Comparison of ENCODE assay signal across 16 cellular contexts in the genomic region with DNA sequence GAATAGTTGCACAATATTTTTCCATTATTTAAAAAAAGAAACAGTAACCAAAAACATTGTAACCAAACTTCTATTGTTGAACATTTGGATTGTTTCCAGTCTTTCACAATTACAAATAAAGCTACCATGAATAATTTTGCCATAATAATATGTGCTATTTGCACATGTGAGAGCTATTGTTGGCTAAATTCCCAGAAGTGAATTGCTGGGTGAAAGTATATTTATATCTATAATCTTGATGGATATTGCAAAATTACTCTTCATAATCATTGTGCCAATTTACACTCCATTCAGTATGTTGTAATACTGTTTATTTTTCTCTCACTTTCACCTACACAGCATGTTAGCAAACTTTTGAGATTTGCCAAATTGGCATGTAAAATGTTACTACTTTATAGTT. TPM values are rescaled to one million over a fixed set of nuclear protein-coding genes. Genes with fewer than 3 reads are reported as not detected.
DNase-seq lines count a peak whose midpoint lies in the region; ATAC-seq and TF ChIP-seq lines count a peak whose summit lies in the region.
"Had no signal": no experiment of that assay in that cellular context is flagged by ENCODE, and none has a peak within 500 bp of the region (broad histone marks: within the 10 kb centered on the region; RNA-seq: fewer than 3 reads in every experiment).

No MANE protein-coding gene starts in this region.

- BruUV-seq in IMR-90 (replicated peaks; lab: Mats Ljungman, UMichigan): no TSS peak

- H3K4me3 ChIP-seq in IMR-90 (ENCODE audit: insufficient read depth, low read depth, low read length) (no peak overlapping the region), adipocyte (ENCODE audit: low read length) (no peak overlapping the region), left lung (no peak overlapping the region)
- H3K4me3 ChIP-seq: colonic mucosa, skin epidermis had no signal

- H3K36me3 ChIP-seq in IMR-90 (ENCODE audit: control insufficient read depth, insufficient read depth, low read length) (no peaks in the 10 kb centered on the region), adipocyte (ENCODE audit: control insufficient read depth, insufficient read depth, low read length, severe bottlenecking) (no peaks in the 10 kb centered on the region), left lung (no peaks in the 10 kb centered on the region)
- H3K36me3 ChIP-seq: colonic mucosa, neutrophil had no signal

- TF ChIP-seq POLR2A in IMR-90 (IDR thresholded peaks at IDR 0.05; ENCODE audit: low read depth, low read length) (no peak), erythroblast (IDR thresholded peaks at IDR 0.05; ENCODE audit: low read length) (no peak)

- H2AK9ac ChIP-seq in IMR-90 (replicated peaks; ENCODE audit: low read depth, low read length, poor library complexity): no peak overlapping the region

- H3K27ac ChIP-seq in IMR-90 (ENCODE audit: insufficient read depth, low read length): no peak overlapping the region
- no peak overlapping the region for H3K27ac ChIP-seq in left lung
- H3K27ac ChIP-seq: colonic mucosa, neutrophil, skin epidermis had no signal

- no peak overlapping the region for H2AFZ ChIP-seq in IMR-90 (replicated peaks; ENCODE audit: low read length, poor library complexity)

- H2BK20ac ChIP-seq in IMR-90 (ENCODE audit: low read depth, low read length): no peak overlapping the region

- H3K27me3 ChIP-seq in IMR-90 (ENCODE audit: control insufficient read depth, insufficient read depth, low read length): no peaks in the 10 kb centered on the region
- no peaks in the 10 kb centered on the region for H3K27me3 ChIP-seq in adipocyte (replicated peaks; ENCODE audit: control insufficient read depth, insufficient read depth, low read length)
- no peaks in the 10 kb centered on the region for H3K27me3 ChIP-seq in left lung
- H3K27me3 ChIP-seq: colonic mucosa, neutrophil had no signal

- no peak overlapping the region for H2BK120ac ChIP-seq in IMR-90 (ENCODE audit: low read depth, low read length)

- no peaks in the 10 kb centered on the region for H3K79me1 ChIP-seq in IMR-90 (ENCODE audit: low read depth in 1 of 2, low read length in 2 of 2)

- no peak overlapping the region for H3K4me2 ChIP-seq in IMR-90 (ENCODE audit: low read depth, low read length)

- no peak overlapping the region for H3K23ac ChIP-seq in IMR-90 (ENCODE audit: low read depth, low read length)

- H3K9ac ChIP-seq in IMR-90 (ENCODE audit: low read depth, low read length) (no peak overlapping the region), adipocyte (ENCODE audit: low read length) (no peak overlapping the region)

- H4K8ac ChIP-seq in IMR-90 (ENCODE audit: low read depth in 2 of 2, low read length in 2 of 2): no peak overlapping the region

- no peak for TF ChIP-seq RAD21 in IMR-90 (IDR thresholded peaks at IDR 0.05; ENCODE audit: low read length)

- H2AK5ac ChIP-seq in IMR-90 (ENCODE audit: low read depth, low read length): no peak overlapping the region

- H3K9me1 ChIP-seq in IMR-90 (ENCODE audit: insufficient read depth, low read length): no peaks in the 10 kb centered on the region

- intact Hi-C loops in IMR-90 (cut with micrococcal nuclease) (no loop called here), left lung (cut with DNase I) (no loop called here)

- POLR2A ChIA-PET in IMR-90 (lab: Charles Lee; ENCODE audit: unreplicated experiment): no interaction called here

- dilution Hi-C loops in IMR-90 (cut with HindIII; ENCODE audit: low sequenced_read_pairs, unreplicated experiment): no loop called here

- H3K9me3 ChIP-seq in IMR-90 (ENCODE audit: control insufficient read depth, insufficient read depth, low read length): no peaks in the 10 kb centered on the region
- H3K9me3 ChIP-seq in adipocyte (ENCODE audit: control insufficient read depth, low read length): no peaks in the 10 kb centered on the region
- no peaks in the 10 kb centered on the region for H3K9me3 ChIP-seq in left lung
- H3K9me3 ChIP-seq: colonic mucosa, neutrophil had no signal

- no peak overlapping the region for H3K14ac ChIP-seq in IMR-90 (replicated peaks; ENCODE audit: low read depth, low read length)

- H3K4me1 ChIP-seq in IMR-90 (ENCODE audit: control insufficient read depth, insufficient read depth, low read length) (peaks cover 3% of the 10 kb centered on the region), adipocyte (ENCODE audit: control insufficient read depth, insufficient read depth, low read length) (peaks cover 23% of the 10 kb centered on the region), left lung (peaks cover 0 to 12% of the 10 kb centered on the region in 2 donors)
- H3K4me1 ChIP-seq: colonic mucosa had no signal

- H3K4ac ChIP-seq in IMR-90 (ENCODE audit: low read depth, low read length): no peak overlapping the region

- H4K91ac ChIP-seq in IMR-90 (ENCODE audit: insufficient read depth, low read depth, low read length): no peak overlapping the region

- in situ Hi-C loops in IMR-90 (cut with MboI; ENCODE audit: low sequenced_read_pairs): no loop called here

- CTCF ChIA-PET in IMR-90 (lab: Yijun Ruan, JAX): no interaction called here

- TF ChIP-seq CTCF in IMR-90 (conservative IDR thresholded peaks at IDR 0.05; ENCODE audit: low read depth, low read length) (no peak), left lung (IDR thresholded peaks at IDR 0.05) (no peak)

- H3K18ac ChIP-seq in IMR-90 (ENCODE audit: low read depth, low read length): no peak overlapping the region

- no peak overlapping the region for H3K56ac ChIP-seq in IMR-90 (ENCODE audit: extremely low read depth, insufficient read depth, low read length)

- H4K5ac ChIP-seq in IMR-90 (ENCODE audit: low read depth, low read length): no peak overlapping the region

- no peak overlapping the region for H2BK15ac ChIP-seq in IMR-90 (ENCODE audit: low read depth, low read length)

- no peaks in the 10 kb centered on the region for H4K20me1 ChIP-seq in IMR-90 (ENCODE audit: insufficient read depth, low read length)

- DNase-seq in IMR-90 (peak; percentile 34), NCI-H2029 (lab: John Stamatoyannopoulos, UW) (peak; percentile 34), adipocyte (ENCODE audit: low read depth) (peak; percentile 66), left lung (no peak), SHP77 treated with DMSO at 0.1 percent for 48 hours (lab: John Stamatoyannopoulos, UW) (no peak), H4 (ENCODE audit: low spot score) (no peak), erythroblast (lab: John Stamatoyannopoulos, UW) (no peak)
- DNase-seq: activated B cell treated with CpG ODN at 0.5 μM for 24 hours; CD4-positive, CD25-positive, alpha-beta regulatory T cell; colonic mucosa; KBM-7; NCI-H526 had no signal

- no peak overlapping the region for H2BK5ac ChIP-seq in IMR-90 (ENCODE audit: low read depth, low read length, poor library complexity, severe bottlenecking)

- ATAC-seq in IMR-90 (ENCODE audit: low read depth) (no peak), left lung (peak; percentile 38)

TF ChIP-seq in IMR-90, 13 proteins besides CTCF, POLR2A, EP300 and RAD21:
- TF ChIP-seq MAFK (IDR thresholded peaks at IDR 0.05; ENCODE audit: low read depth, low read length): no peak
- no peak for TF ChIP-seq SMC3 (IDR thresholded peaks at IDR 0.05; ENCODE audit: low read depth, low read length)
- TF ChIP-seq, protein P1, sequence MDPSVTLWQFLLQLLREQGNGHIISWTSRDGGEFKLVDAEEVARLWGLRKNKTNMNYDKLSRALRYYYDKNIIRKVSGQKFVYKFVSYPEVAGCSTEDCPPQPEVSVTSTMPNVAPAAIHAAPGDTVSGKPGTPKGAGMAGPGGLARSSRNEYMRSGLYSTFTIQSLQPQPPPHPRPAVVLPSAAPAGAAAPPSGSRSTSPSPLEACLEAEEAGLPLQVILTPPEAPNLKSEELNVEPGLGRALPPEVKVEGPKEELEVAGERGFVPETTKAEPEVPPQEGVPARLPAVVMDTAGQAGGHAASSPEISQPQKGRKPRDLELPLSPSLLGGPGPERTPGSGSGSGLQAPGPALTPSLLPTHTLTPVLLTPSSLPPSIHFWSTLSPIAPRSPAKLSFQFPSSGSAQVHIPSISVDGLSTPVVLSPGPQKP (IDR thresholded peaks at IDR 0.05; ENCODE audit: borderline replicate concordance, low read depth, low read length): no peak
- TF ChIP-seq FOS (IDR thresholded peaks at IDR 0.05; ENCODE audit: low read depth, low read length): no peak
- TF ChIP-seq CEBPB (IDR thresholded peaks at IDR 0.05; ENCODE audit: low read depth, low read length): no peak
- TF ChIP-seq NFE2L2 (IDR thresholded peaks at IDR 0.05; ENCODE audit: low read depth, low read length): no peak
- no peak for TF ChIP-seq RCOR1 (IDR thresholded peaks at IDR 0.05; ENCODE audit: insufficient replicate concordance, low read length)
- TF ChIP-seq RFX5 (IDR thresholded peaks at IDR 0.05; ENCODE audit: low read depth, low read length): no peak
- no peak for TF ChIP-seq BHLHE40 (IDR thresholded peaks at IDR 0.05; ENCODE audit: low read depth, low read length)
- no peak for TF ChIP-seq MAZ (IDR thresholded peaks at IDR 0.05; ENCODE audit: borderline replicate concordance, low read depth, low read length)
- TF ChIP-seq USF2 (IDR thresholded peaks at IDR 0.05; ENCODE audit: low read depth, low read length): no peak
- no peak for TF ChIP-seq CHD1 (IDR thresholded peaks at IDR 0.05; ENCODE audit: low read depth, low read length)
- no peak for TF ChIP-seq MXI1 (IDR thresholded peaks at IDR 0.05; ENCODE audit: borderline replicate concordance, low read depth, low read length)

RNA-seq across cellular contexts. Expression of gene SLC22A16, which starts 36.6 kb away (rescaled TPM):
- total RNA-seq in IMR-90 (2012; rRNA removed) (not detected in 2 replicates), left lung (1 to 10 TPM in 1 of 2 donors, under 1 TPM in 1; 0.52 to 5.4 TPM)
- polyA plus RNA-seq in IMR-90 (2012; rRNA removed): not detected in 2 replicates
- polyA plus RNA-seq in IMR-90 (2012; cell fraction: cytosol; rRNA removed): not detected in 2 replicates
- not detected in 2 replicates for polyA plus RNA-seq in IMR-90 (2012; cell fraction: nucleus; rRNA removed; ENCODE audit: low replicate concordance)
- total RNA-seq in H4 (2014; rRNA removed; shearing (Covaris generic)): not detected in 2 replicates
- total RNA-seq: activated B cell treated with CpG ODN at 0.5 μM for 24 hours, mesothelial cell of epicardium, SK-MEL-5 had no signal
- polyA plus RNA-seq: CD4-positive, CD25-positive, alpha-beta regulatory T cell had no signal

Comparison
In these comparisons a context has a peak if more than half of its experiments do, and no peak if none do; other contexts are left out.
1. DNase-seq: peak in IMR-90 (single experiment), NCI-H2029 (single experiment) and adipocyte (single experiment); none in left lung (0 of 2), SHP77 treated with DMSO at 0.1 percent for 48 hours (single experiment), H4 (single experiment) and erythroblast (0 of 2).